8 cellular contexts compared by ENCODE assay signal in the genomic region with DNA sequence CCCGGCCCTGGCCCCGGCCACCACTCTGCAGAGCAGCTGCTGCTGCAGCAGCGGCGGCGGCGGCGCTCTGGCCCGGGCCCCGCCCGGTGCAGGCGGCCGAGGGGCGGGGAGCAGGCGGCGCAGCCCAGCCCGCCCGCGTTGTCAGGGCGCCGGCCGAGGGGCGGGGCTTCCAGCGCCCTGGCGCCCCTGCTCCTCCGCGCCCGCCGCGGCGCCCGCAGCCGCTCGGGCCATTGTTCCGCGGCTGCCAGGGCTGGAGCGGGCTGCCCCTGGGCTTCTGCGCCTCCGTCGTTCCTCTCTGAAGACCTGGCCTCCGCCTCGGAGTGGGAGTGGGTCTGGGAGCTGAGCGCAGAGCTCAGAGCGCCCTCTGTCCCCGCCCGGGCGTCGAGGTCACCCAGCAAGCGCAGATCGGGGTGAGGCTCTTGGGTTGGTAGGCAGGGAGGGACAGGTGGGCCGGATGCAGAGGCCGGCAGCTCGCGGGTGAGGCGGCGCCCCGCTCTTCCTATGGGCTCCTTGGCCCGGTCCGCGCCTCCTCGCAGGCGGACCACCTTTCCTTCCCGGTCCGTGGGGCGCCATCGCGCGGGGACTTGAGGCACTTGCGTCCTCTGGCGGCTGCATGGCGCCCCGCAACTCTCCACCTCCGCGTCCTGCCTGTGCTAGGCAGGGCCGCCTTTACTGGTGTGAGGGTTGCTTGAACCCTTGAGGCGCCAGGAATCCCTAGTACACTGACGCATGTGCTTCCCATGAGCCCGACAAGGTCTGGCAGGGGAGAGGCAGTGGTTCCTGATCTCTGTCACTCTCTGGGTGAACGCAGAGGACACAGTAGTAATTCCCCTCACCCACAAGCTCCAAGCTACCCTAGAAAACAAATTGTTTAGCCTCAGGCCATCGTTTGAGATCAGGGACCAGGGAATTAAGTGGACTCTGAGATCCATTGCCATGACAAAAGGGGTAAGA. TPM values are rescaled to one million over a fixed set of nuclear protein-coding genes. Genes with fewer than 3 reads are reported as not detected.
A peak's percentile ranks its signal among the peaks of the same experiment; 100 is the strongest.
DNase-seq lines count a peak whose midpoint lies in the region; ATAC-seq and TF ChIP-seq lines count a peak whose summit lies in the region.

A gene with protein sequence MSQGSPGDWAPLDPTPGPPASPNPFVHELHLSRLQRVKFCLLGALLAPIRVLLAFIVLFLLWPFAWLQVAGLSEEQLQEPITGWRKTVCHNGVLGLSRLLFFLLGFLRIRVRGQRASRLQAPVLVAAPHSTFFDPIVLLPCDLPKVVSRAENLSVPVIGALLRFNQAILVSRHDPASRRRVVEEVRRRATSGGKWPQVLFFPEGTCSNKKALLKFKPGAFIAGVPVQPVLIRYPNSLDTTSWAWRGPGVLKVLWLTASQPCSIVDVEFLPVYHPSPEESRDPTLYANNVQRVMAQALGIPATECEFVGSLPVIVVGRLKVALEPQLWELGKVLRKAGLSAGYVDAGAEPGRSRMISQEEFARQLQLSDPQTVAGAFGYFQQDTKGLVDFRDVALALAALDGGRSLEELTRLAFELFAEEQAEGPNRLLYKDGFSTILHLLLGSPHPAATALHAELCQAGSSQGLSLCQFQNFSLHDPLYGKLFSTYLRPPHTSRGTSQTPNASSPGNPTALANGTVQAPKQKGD (minus strand): TSS at position 69 of the 954 bp plus-strand sequence. CDS start 96 bp downstream, outside the sequence.

- WGBS in psoas muscle, 3 donors: 0 to 1% (median 0%) methylated on average over 42 to 79 of the region's 79 CpGs
- WGBS in urinary bladder: under 1% methylated on average over 79 of the region's 79 CpGs

- ATAC-seq in HG02852 (IDR thresholded peaks at IDR 0.05; ENCODE audit: unreplicated experiment) (peak; percentile 72), psoas muscle (peak; percentile 94 to 96 (median 96))

- H3K36me3 ChIP-seq in left ventricle myocardium inferior: peaks cover 18% of the 10 kb centered on the region
- H3K36me3 ChIP-seq in psoas muscle (ENCODE audit: insufficient read depth in 1 of 2, low read depth in 1 of 2): peaks cover 0 to 15% of the 10 kb centered on the region in 2 donors
- no peaks in the 10 kb centered on the region for H3K36me3 ChIP-seq in urinary bladder (ENCODE audit: insufficient read depth)

- TF ChIP-seq CTCF in GM13977 (IDR thresholded peaks at IDR 0.05; ENCODE audit: extremely low read depth, insufficient read depth, missing control alignments): peak; percentile 96
- peak; percentile 99 for TF ChIP-seq CTCF in left ventricle myocardium inferior (IDR thresholded peaks at IDR 0.05; ENCODE audit: borderline replicate concordance)
- TF ChIP-seq CTCF in psoas muscle (IDR thresholded peaks at IDR 0.05): peak; percentile 95

- H3K36me3 Mint-ChIP-seq in T-helper 1 cell treated with Interleukin-12 subunit alpha and Interleukin-12 subunit beta and Interleukin-4 antibody, amounts not matched to agents 30 μg/mL and 1 μg/mL, for 36 hours (ENCODE audit: low read depth): peaks cover 11% of the 10 kb centered on the region

- peak within 1 kb of the TSS; percentile 99 for H3K4me3 Mint-ChIP-seq in T-helper 1 cell treated with Interleukin-12 subunit alpha and Interleukin-12 subunit beta and Interleukin-4 antibody, amounts not matched to agents 30 μg/mL and 1 μg/mL, for 36 hours

- H3K9me3 Mint-ChIP-seq in T-helper 1 cell treated with Interleukin-12 subunit alpha and Interleukin-12 subunit beta and Interleukin-4 antibody, amounts not matched to agents 30 μg/mL and 1 μg/mL, for 36 hours: no peaks in the 10 kb centered on the region

- H3K27me3 Mint-ChIP-seq in T-helper 1 cell treated with Interleukin-12 subunit alpha and Interleukin-12 subunit beta and Interleukin-4 antibody, amounts not matched to agents 30 μg/mL and 1 μg/mL, for 36 hours (ENCODE audit: low read depth): no peaks in the 10 kb centered on the region

- intact Hi-C loops in left ventricle myocardium inferior (cut with micrococcal nuclease): no loop called here
- intact Hi-C loops in psoas muscle (cut with DNase I): loop anchor here in 1 of 2 donors (1.0 kb wide), 2 partner anchors 24 to 125 kb away; partner anchors contain the start of genes NOP10 and NUTM1

- peak within 1 kb of the TSS; percentile 100 for H3K27ac ChIP-seq in left ventricle myocardium inferior (replicated peaks)
- H3K27ac ChIP-seq in psoas muscle: peak within 1 kb of the TSS; percentile 97
- H3K27ac ChIP-seq in urinary bladder (ENCODE audit: low read depth): peak within 1 kb of the TSS; percentile 98

- peak; percentile 98 for DNase-seq in GM13977 (ENCODE audit: low spot score)
- peak; percentile 31 for DNase-seq in NCI-H1436 treated with DMSO at 0.1 percent for 48 hours (lab: John Stamatoyannopoulos, UW)
- DNase-seq in amniotic stem cell (lab: John Stamatoyannopoulos, UW): peak; percentile 81
- DNase-seq in left ventricle myocardium inferior: peak; percentile 90
- peak; percentile 87 to 93 for DNase-seq in psoas muscle

- peak within 1 kb of the TSS; percentile 97 for H3K27ac Mint-ChIP-seq in T-helper 1 cell treated with Interleukin-12 subunit alpha and Interleukin-12 subunit beta and Interleukin-4 antibody, amounts not matched to agents 30 μg/mL and 1 μg/mL, for 36 hours

- no peaks in the 10 kb centered on the region for H3K27me3 ChIP-seq in left ventricle myocardium inferior (ENCODE audit: low read depth)
- no peaks in the 10 kb centered on the region for H3K27me3 ChIP-seq in psoas muscle (ENCODE audit: insufficient read depth in 3 of 3, low read length in 2 of 3)

- no peaks in the 10 kb centered on the region for H3K9me3 ChIP-seq in left ventricle myocardium inferior (replicated peaks)
- H3K9me3 ChIP-seq in psoas muscle: no peaks in the 10 kb centered on the region

- H3K4me1 ChIP-seq in left ventricle myocardium inferior (peaks cover 37% of the 10 kb centered on the region), psoas muscle (peaks cover 9% of the 10 kb centered on the region), urinary bladder (ENCODE audit: insufficient read depth) (no peaks in the 10 kb centered on the region)

- peaks cover 25% of the 10 kb centered on the region for H3K4me1 Mint-ChIP-seq in T-helper 1 cell treated with Interleukin-12 subunit alpha and Interleukin-12 subunit beta and Interleukin-4 antibody, amounts not matched to agents 30 μg/mL and 1 μg/mL, for 36 hours (ENCODE audit: low read depth)

- in situ Hi-C loops in GM13977 (cut with MboI; ENCODE audit: low pct_unique_long_range_greater_than_20kb, low sequenced_read_pairs, unreplicated experiment): loop anchor here (25.0 kb wide), 1 partner anchor 220 kb away; the partner anchor contains the start of gene GOLGA8B

- H3K4me3 ChIP-seq in left ventricle myocardium inferior (peak within 1 kb of the TSS; percentile 99), psoas muscle (peak within 1 kb of the TSS; percentile 98), urinary bladder (ENCODE audit: low read depth, low read length) (peak within 1 kb of the TSS; percentile 75)

RNA-seq across cellular contexts. Expression of the gene that starts here (rescaled TPM):
- total RNA-seq in left ventricle myocardium inferior (80.6 TPM), psoas muscle (10 to 100 TPM in 2 of 4 donors, 1 to 10 TPM in 2; 8.4 to 13.1 (median 10.2) TPM), urinary bladder (12.2 TPM)
- polyA plus RNA-seq in psoas muscle (1 to 10 TPM; 6.7 to 8.5 (median 7.7) TPM), urinary bladder (32.5 TPM)

Comparison
In these comparisons a context has a peak if more than half of its experiments do, and no peak if none do; other contexts are left out.
1. Peak in every context shown above with its lines: DNase-seq, ATAC-seq, H3K4me3 ChIP-seq and H3K27ac ChIP-seq.
2. DNase-seq: peak in every context shown above with its lines; median percentile 98 in GM13977; 90 in left ventricle myocardium inferior; 90 in psoas muscle; 81 in amniotic stem cell; 31 in NCI-H1436 treated with DMSO at 0.1 percent for 48 hours.